ENCODE assay signal across 10 cellular contexts in the genomic region with DNA sequence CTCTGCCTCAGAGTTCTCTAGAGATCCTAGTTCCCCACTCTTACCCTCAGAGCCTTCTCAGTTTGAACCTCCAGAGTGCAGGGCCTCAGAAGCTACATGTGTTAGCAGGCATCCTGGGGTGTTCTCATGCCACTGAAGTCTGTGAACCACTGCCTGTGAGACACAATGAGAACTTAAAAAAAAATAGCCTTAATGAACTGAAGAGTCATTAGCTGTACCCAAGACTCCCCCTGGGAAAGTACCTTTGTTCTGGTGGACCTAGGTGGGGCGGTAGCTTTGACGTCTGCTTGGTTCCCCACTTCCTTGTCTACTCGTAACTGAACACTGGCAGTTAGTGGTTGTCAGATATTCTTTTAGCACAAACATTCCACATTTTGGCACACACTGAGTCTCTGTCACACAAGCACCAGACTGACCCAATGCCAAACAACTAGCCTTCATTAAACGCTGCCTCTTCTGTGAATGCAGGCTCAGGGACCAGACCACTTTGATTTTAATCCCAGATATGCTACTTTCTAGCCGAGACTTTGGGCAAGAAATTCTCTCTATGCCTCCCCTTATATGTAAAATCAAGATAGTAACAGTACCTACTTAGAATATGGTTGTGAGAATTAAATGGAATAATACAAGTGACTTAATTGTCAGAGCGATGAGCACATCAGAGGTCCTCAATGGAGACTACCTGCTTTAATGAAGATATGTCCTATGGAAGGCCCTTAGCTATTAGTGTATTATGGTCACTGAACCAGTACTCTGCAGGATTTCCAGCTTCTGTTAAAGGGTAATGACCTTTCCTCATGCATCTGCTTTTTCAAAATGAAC.
DNase-seq lines count a peak whose midpoint lies in the region; ATAC-seq and TF ChIP-seq lines count a peak whose summit lies in the region.
"Had no signal": no experiment of that assay in that cellular context is flagged by ENCODE, and none has a peak within 500 bp of the region (broad histone marks: within the 10 kb centered on the region; RNA-seq: fewer than 3 reads in every experiment).

No MANE protein-coding gene starts in this region.

- H3K27me3 ChIP-seq in heart right ventricle (no peaks in the 10 kb centered on the region), stomach (no peaks in the 10 kb centered on the region), SJCRH30 (no peaks in the 10 kb centered on the region)
- H3K27me3 ChIP-seq: BLaER1 treated with 17β-estradiol and CSF1 and Interleukin-3, amounts not matched to agents 10 nM and 100 nM had no signal

- no peak for TF ChIP-seq EP300 in stomach (IDR thresholded peaks at IDR 0.05)

- H3K4me3 Mint-ChIP-seq in activated T-helper 17 cell treated with anti-CD3 and anti-CD28 coated beads, Interleukin-2, amount 50 U/mL, for 72 hours: peak overlapping the region; percentile 70

- H3K9me3 ChIP-seq in heart right ventricle: no peaks in the 10 kb centered on the region
- no peaks in the 10 kb centered on the region for H3K9me3 ChIP-seq in stomach
- no peaks in the 10 kb centered on the region for H3K9me3 ChIP-seq in SJCRH30 (replicated peaks)

- ATAC-seq in heart right ventricle (peak in 7 of 8 donors; percentile 58 to 93 (median 79)), Right ventricle myocardium superior (ENCODE audit: poor library complexity) (no peak), HG03045 (IDR thresholded peaks at IDR 0.05; ENCODE audit: unreplicated experiment) (peak; percentile 81)
- ATAC-seq in activated T-helper 17 cell treated with anti-CD3 and anti-CD28 coated beads, Interleukin-2, amount 50 U/mL, for 72 hours (replicated peaks): peak; percentile 87

- DNase-seq in heart right ventricle (peak in 1 of 2 donors; percentile 6), Right ventricle myocardium superior (no peak), stomach (no peak), GDM1 (lab: John Stamatoyannopoulos, UW) (no peak), SJCRH30 (no peak), SW 1271 (lab: John Stamatoyannopoulos, UW) (no peak)

- no peak overlapping the region for H3K4me3 ChIP-seq in heart right ventricle
- H3K4me3 ChIP-seq in stomach: no peak overlapping the region
- H3K4me3 ChIP-seq in SJCRH30: no peak overlapping the region
- H3K4me3 ChIP-seq: BLaER1 treated with 17β-estradiol and CSF1 and Interleukin-3, amounts not matched to agents 10 nM and 100 nM had no signal

- H3K27me3 Mint-ChIP-seq in activated T-helper 17 cell treated with anti-CD3 and anti-CD28 coated beads, Interleukin-2, amount 50 U/mL, for 72 hours: no peaks in the 10 kb centered on the region

- H3K27ac ChIP-seq in heart right ventricle (peak overlapping the region; percentile 10 to 74 (median 59)), stomach (peak overlapping the region in 4 of 5 donors; percentile 28 to 72 (median 62)), SJCRH30 (no peak overlapping the region)
- H3K27ac ChIP-seq: BLaER1 treated with 17β-estradiol and CSF1 and Interleukin-3, amounts not matched to agents 10 nM and 100 nM; VCaP had no signal

- peaks cover 0 to 37% (median 6%) of the 10 kb centered on the region in 9 donors for H3K4me1 ChIP-seq in heart right ventricle
- H3K4me1 ChIP-seq in stomach: peaks cover 0 to 39% (median 16%) of the 10 kb centered on the region in 4 donors
- no peaks in the 10 kb centered on the region for H3K4me1 ChIP-seq in SJCRH30

- no peaks in the 10 kb centered on the region for H3K36me3 Mint-ChIP-seq in activated T-helper 17 cell treated with anti-CD3 and anti-CD28 coated beads, Interleukin-2, amount 50 U/mL, for 72 hours (ENCODE audit: low read depth)

- peaks cover 8% of the 10 kb centered on the region for H3K4me1 Mint-ChIP-seq in activated T-helper 17 cell treated with anti-CD3 and anti-CD28 coated beads, Interleukin-2, amount 50 U/mL, for 72 hours

- no peaks in the 10 kb centered on the region for H3K36me3 ChIP-seq in heart right ventricle
- no peaks in the 10 kb centered on the region for H3K36me3 ChIP-seq in stomach
- no peaks in the 10 kb centered on the region for H3K36me3 ChIP-seq in SJCRH30
- H3K36me3 ChIP-seq: BLaER1 treated with 17β-estradiol and CSF1 and Interleukin-3, amounts not matched to agents 10 nM and 100 nM had no signal

- intact Hi-C loops in heart right ventricle (cut with DNase I) (no loop called here), Right ventricle myocardium superior (cut with DNase I) (no loop called here), stomach (cut with DNase I; ENCODE audit: low total_unique reads) (no loop called here)

- WGBS in heart right ventricle, 2 donors: 70 to 75% methylated on average over 6 of the region's 6 CpGs
- 54 to 73% (median 69%) methylated on average over 6 of the region's 6 CpGs for WGBS in stomach, 5 donors

- peak overlapping the region; percentile 48 for H3K27ac Mint-ChIP-seq in activated T-helper 17 cell treated with anti-CD3 and anti-CD28 coated beads, Interleukin-2, amount 50 U/mL, for 72 hours

- no peak for TF ChIP-seq POLR2A in stomach (IDR thresholded peaks at IDR 0.05)

- TF ChIP-seq CTCF in heart right ventricle (IDR thresholded peaks at IDR 0.05) (no peak), stomach (IDR thresholded peaks at IDR 0.05) (no peak)

- no peaks in the 10 kb centered on the region for H3K9me3 Mint-ChIP-seq in activated T-helper 17 cell treated with anti-CD3 and anti-CD28 coated beads, Interleukin-2, amount 50 U/mL, for 72 hours
